Comparison of ENCODE assay signal across 15 cellular contexts in the genomic region with DNA sequence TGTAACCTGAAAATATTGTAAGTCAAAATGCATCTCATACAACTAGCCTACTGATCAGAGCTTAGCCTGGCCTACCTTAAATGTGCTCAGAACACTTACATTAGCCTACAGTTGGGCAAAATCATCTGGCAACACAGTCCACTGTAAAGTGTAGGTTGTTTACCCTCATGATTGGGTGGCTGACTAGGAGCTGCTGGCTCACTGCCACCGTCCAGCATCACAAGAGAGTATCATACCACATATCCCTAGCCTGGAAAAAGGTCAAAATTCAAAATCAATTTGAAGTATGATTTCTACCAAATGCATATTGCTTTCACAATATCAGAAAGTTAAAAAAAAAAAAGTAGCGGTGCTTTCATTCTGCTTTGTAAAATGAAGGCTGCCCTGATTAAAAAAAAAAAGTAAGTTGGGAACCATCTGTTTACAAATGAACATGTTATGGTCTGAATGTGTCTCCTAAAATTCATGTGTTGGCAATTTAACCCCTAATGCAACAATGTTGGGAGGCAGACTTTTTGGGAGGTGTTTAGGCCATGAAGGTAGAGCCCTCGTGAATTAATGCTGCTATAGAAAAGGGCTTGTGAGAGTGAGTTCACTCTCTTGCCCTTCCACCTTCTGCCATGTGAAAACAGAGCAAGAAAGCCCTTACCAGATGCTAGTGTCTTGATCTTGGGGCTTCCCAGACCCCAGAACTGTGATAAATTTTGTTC.
DNase-seq lines count a peak whose midpoint lies in the region; ATAC-seq, FAIRE-seq and TF ChIP-seq lines count a peak whose summit lies in the region.
"Had no signal": no experiment of that assay in that cellular context is flagged by ENCODE, and none has a peak within 500 bp of the region (broad histone marks: within the 10 kb centered on the region; RNA-seq: fewer than 3 reads in every experiment).

No MANE protein-coding gene starts in this region.

- H3K23me2 ChIP-seq in H1 (ENCODE audit: low read depth, low read length): no peaks in the 10 kb centered on the region

- no peak overlapping the region for H3K14ac ChIP-seq in H1 (ENCODE audit: insufficient read length)

- H4K20me1 ChIP-seq in SK-N-SH (ENCODE audit: insufficient read depth): no peaks in the 10 kb centered on the region
- H4K20me1 ChIP-seq in H1 (replicated peaks in 1 of 2; ENCODE audit: control insufficient read depth in 1 of 2, insufficient read depth in 2 of 2, low read length in 2 of 2): no peaks in the 10 kb centered on the region
- H4K20me1 ChIP-seq in hepatocyte (ENCODE audit: insufficient read depth, poor library complexity, severe bottlenecking): no peaks in the 10 kb centered on the region

- WGBS in SK-N-SH (ENCODE audit: low lambda C conversion rate): 80% methylated on average over 3 of the region's 3 CpGs
- WGBS in H1 (ENCODE audit: extremely low coverage in 1 of 2, insufficient coverage in 1 of 2, insufficient read length in 1 of 2, insufficient replicate concordance in 2 of 2, low coverage in 1 of 2, low lambda C conversion rate in 2 of 2, missing lambda C conversion rate in 1 of 2), 2 experiments: 87% methylated on average over 3 of the region's 3 CpGs; no CpG with 5 or more reads in 1 of the 2 experiments
- 90% methylated on average over 3 of the region's 3 CpGs for WGBS in hepatocyte (ENCODE audit: low lambda C conversion rate, missing lambda C conversion rate)
- WGBS in sigmoid colon, 2 donors: 85 to 90% methylated on average over 3 of the region's 3 CpGs

- no peak overlapping the region for H3K18ac ChIP-seq in H1 (ENCODE audit: extremely low read depth, low read length)

- H3K56ac ChIP-seq in H1 (replicated peaks; ENCODE audit: insufficient read length, low read depth, low read length): no peak overlapping the region

- no peak overlapping the region for H3K23ac ChIP-seq in H1 (ENCODE audit: insufficient read length)

- H3K9me3 ChIP-seq in SK-N-SH: no peaks in the 10 kb centered on the region
- no peaks in the 10 kb centered on the region for H3K9me3 ChIP-seq in H1 (ENCODE audit: insufficient read depth in 2 of 2, low read depth in 1 of 2, low read length in 1 of 2)
- H3K9me3 ChIP-seq in hepatocyte (ENCODE audit: low read depth): no peaks in the 10 kb centered on the region
- H3K9me3 ChIP-seq in sigmoid colon: no peaks in the 10 kb centered on the region

- no peak overlapping the region for H2BK5ac ChIP-seq in H1 (ENCODE audit: low read depth, low read length)

- H2BK12ac ChIP-seq in H1 (ENCODE audit: low read depth, low read length): peak overlapping the region; percentile 93

- DNase-seq in SK-N-SH (no peak), NCI-H69 (lab: John Stamatoyannopoulos, UW) (peak; percentile 76), H1 (ENCODE audit: low read depth in 1 of 2, low spot score in 2 of 2) (no peak), hepatocyte (ENCODE audit: low spot score) (no peak), sigmoid colon (no peak), Kasumi-1 (lab: John Stamatoyannopoulos, UW) (no peak), NCI-H524 treated with DMSO at 0.1 percent for 48 hours (lab: John Stamatoyannopoulos, UW) (no peak)
- DNase-seq: activated CD8-positive, alpha-beta memory T cell treated with anti-CD3 and anti-CD28 coated beads for 24 hours; activated effector memory CD4-positive, alpha-beta T cell treated with anti-CD3 and anti-CD28 coated beads, Interleukin-2, amount 50 U/mL, for 16 hours; midbrain; NCI-H526 treated with DMSO at 0.1 percent for 48 hours had no signal

- TF ChIP-seq EP300 in SK-N-SH (IDR thresholded peaks at IDR 0.05; ENCODE audit: borderline replicate concordance in 1 of 2, low read depth in 1 of 2, low read length in 1 of 2): no peak
- TF ChIP-seq EP300 in H1 (IDR thresholded peaks at IDR 0.05; ENCODE audit: borderline replicate concordance in 1 of 2, low read depth in 2 of 2, low read length in 2 of 2): no peak
- TF ChIP-seq EP300 in sigmoid colon (IDR thresholded peaks at IDR 0.05): no peak

- no peaks in the 10 kb centered on the region for H3K27me3 ChIP-seq in SK-N-SH (ENCODE audit: insufficient read depth)
- H3K27me3 ChIP-seq in H1 (replicated peaks in 1 of 4; ENCODE audit: control insufficient read depth in 3 of 4, extremely low read depth in 1 of 4, insufficient read depth in 3 of 4, low read length in 3 of 4): no peaks in the 10 kb centered on the region
- H3K27me3 ChIP-seq in hepatocyte: no peaks in the 10 kb centered on the region
- no peaks in the 10 kb centered on the region for H3K27me3 ChIP-seq in sigmoid colon

- POLR2A ChIA-PET in SK-N-SH (lab: Yijun Ruan, JAX): no interaction called here
- POLR2A ChIA-PET in H1 (lab: Charles Lee; ENCODE audit: partially characterized antibody): interaction anchor here (1.1 kb wide), 1 partner anchor 103 kb away, joined by 5 read pairs; no protein-coding TSS in a partner anchor

- ATAC-seq in SK-N-SH treated with all-trans-retinoic acid at 6 μM for 48 hours: no peak
- ATAC-seq: GM12878 had no signal

- H3K79me1 ChIP-seq in H1 (ENCODE audit: low read depth, low read length): no peaks in the 10 kb centered on the region

- TF ChIP-seq RAD21 in SK-N-SH (IDR thresholded peaks at IDR 0.05; ENCODE audit: low read length) (no peak), H1 (IDR thresholded peaks at IDR 0.05 in 1 of 2, conservative IDR thresholded peaks at IDR 0.05 in 1 of 2; ENCODE audit: low read depth in 2 of 2, low read length in 2 of 2) (no peak)

- H3K79me2 ChIP-seq in SK-N-SH (ENCODE audit: insufficient read depth): no peaks in the 10 kb centered on the region
- H3K79me2 ChIP-seq in H1 (ENCODE audit: control insufficient read depth in 1 of 2, insufficient read depth in 2 of 2, low read length in 2 of 2): peaks cover 0 to 2% of the 10 kb centered on the region in 2 experiments; a peak in 1 of 4 replicates
- H3K79me2 ChIP-seq in hepatocyte: no peaks in the 10 kb centered on the region

- H4K91ac ChIP-seq in H1 (replicated peaks; ENCODE audit: insufficient read length, low read length): no peak overlapping the region

- no peak overlapping the region for H4K5ac ChIP-seq in H1 (ENCODE audit: insufficient read length, low read depth, low read length)

- H3K4me1 ChIP-seq in SK-N-SH (ENCODE audit: control insufficient read depth in 1 of 2, insufficient read depth in 2 of 2, low read depth in 1 of 2, low read length in 1 of 2) (peaks cover 5 to 45% of the 10 kb centered on the region in 2 experiments), H1 (replicated peaks in 1 of 4; ENCODE audit: control insufficient read depth in 3 of 4, insufficient read depth in 4 of 4, low read length in 3 of 4) (peaks cover 8 to 20% (median 11%) of the 10 kb centered on the region in 4 experiments), hepatocyte (ENCODE audit: insufficient read depth) (peaks cover 37% of the 10 kb centered on the region), sigmoid colon (peaks cover 0 to 9% (median 8%) of the 10 kb centered on the region in 4 donors)

- H3F3A ChIP-seq in SK-N-SH (replicated peaks; ENCODE audit: insufficient read depth): peaks cover 22% of the 10 kb centered on the region

- no peak for TF ChIP-seq POLR2A in H1 (IDR thresholded peaks at IDR 0.05; ENCODE audit: control extremely low read depth in 1 of 2, low read depth in 2 of 2, low read length in 2 of 2)
- TF ChIP-seq POLR2A in sigmoid colon (IDR thresholded peaks at IDR 0.05): no peak

- H3K36me3 ChIP-seq in SK-N-SH (replicated peaks in 1 of 2; ENCODE audit: control insufficient read depth in 1 of 2, insufficient read depth in 2 of 2, low read length in 1 of 2) (no peaks in the 10 kb centered on the region), H1 (ENCODE audit: control insufficient read depth in 2 of 4, insufficient read depth in 4 of 4, low read length in 3 of 4) (peaks cover 0 to 2% (median 0%) of the 10 kb centered on the region in 4 experiments; a peak in 1 of 8 replicates), hepatocyte (replicated peaks; ENCODE audit: insufficient read depth, low read depth) (no peaks in the 10 kb centered on the region), sigmoid colon (no peaks in the 10 kb centered on the region)

- no peak overlapping the region for H2BK15ac ChIP-seq in H1 (ENCODE audit: low read length)

- CTCF ChIA-PET in SK-N-SH (lab: Yijun Ruan, JAX): no interaction called here
- CTCF ChIA-PET in H1 (lab: Charles Lee; ENCODE audit: partially characterized antibody): interaction anchor here (1.0 kb wide), 1 partner anchor 16 kb away, joined by 6 read pairs; no protein-coding TSS in a partner anchor

- H2BK120ac ChIP-seq in H1 (replicated peaks; ENCODE audit: low read depth, low read length): peak overlapping the region; percentile 19

- no peak overlapping the region for H4K8ac ChIP-seq in H1 (ENCODE audit: extremely low read depth, insufficient read depth, low read length)

- H3K9me2 ChIP-seq in SK-N-SH (no peaks in the 10 kb centered on the region), hepatocyte (replicated peaks; ENCODE audit: insufficient read depth) (no peaks in the 10 kb centered on the region)

- H2BK20ac ChIP-seq in H1 (ENCODE audit: low read length): 0 out of 2 replicates have a peak overlapping the region, but pooled peaks have one; percentile 3

- intact Hi-C loops in sigmoid colon (cut with DNase I): loop anchor here (5.0 kb wide), 1 partner anchor 121 kb away; no protein-coding TSS in a partner anchor

- no peak overlapping the region for H3K4ac ChIP-seq in H1 (replicated peaks; ENCODE audit: insufficient read length, low read depth, low read length)

- FAIRE-seq in H1 (lab: Jason Lieb, UNC): no peak
- FAIRE-seq: frontal cortex, TTC549 had no signal

- H3K27ac ChIP-seq in SK-N-SH (ENCODE audit: low read depth in 2 of 2, low read length in 1 of 2): no peak overlapping the region
- H3K27ac ChIP-seq in H1 (ENCODE audit: low read depth, low read length): no peak overlapping the region
- H3K27ac ChIP-seq in hepatocyte: no peak overlapping the region
- H3K27ac ChIP-seq in sigmoid colon: no peak overlapping the region

- peak overlapping the region; percentile 44; the same call in 1 of the 2 replicates for H2AFZ ChIP-seq in SK-N-SH (ENCODE audit: low read depth)
- H2AFZ ChIP-seq in H1 (ENCODE audit: low read length): no peak overlapping the region
- H2AFZ ChIP-seq in hepatocyte: no peak overlapping the region

- H3K9ac ChIP-seq in SK-N-SH (no peak overlapping the region), H1 (replicated peaks in 1 of 4; ENCODE audit: extremely low read depth in 1 of 4, low read depth in 3 of 4, low read length in 3 of 4) (no peak overlapping the region)

- no peak for TF ChIP-seq CTCF in SK-N-SH (IDR thresholded peaks at IDR 0.05)
- no peak for TF ChIP-seq CTCF in H1 (IDR thresholded peaks at IDR 0.05; ENCODE audit: control extremely low read depth in 1 of 3, insufficient read depth in 1 of 3, low read depth in 1 of 3, low read length in 3 of 3)
- no peak for TF ChIP-seq CTCF in hepatocyte (IDR thresholded peaks at IDR 0.05; ENCODE audit: poor library complexity)
- no peak for TF ChIP-seq CTCF in sigmoid colon (IDR thresholded peaks at IDR 0.05)

- H3K4me2 ChIP-seq in SK-N-SH (no peak overlapping the region), H1 (ENCODE audit: insufficient read depth in 1 of 2, low read depth in 2 of 2, low read length in 2 of 2) (no peak overlapping the region), hepatocyte (no peak overlapping the region)

- H2AK5ac ChIP-seq in H1 (ENCODE audit: low read depth, low read length): no peak overlapping the region

- H3K4me3 ChIP-seq in SK-N-SH (ENCODE audit: low read depth in 2 of 2, low read length in 1 of 2) (no peak overlapping the region), H1 (ENCODE audit: extremely low read depth in 1 of 4, insufficient read depth in 2 of 4, low read depth in 3 of 4, low read length in 4 of 4) (no peak overlapping the region), hepatocyte (no peak overlapping the region), sigmoid colon (no peak overlapping the region)
- H3K4me3 ChIP-seq: GM12878 had no signal
